Comparison of ENCODE assay signal across 13 cellular contexts in the genomic region with DNA sequence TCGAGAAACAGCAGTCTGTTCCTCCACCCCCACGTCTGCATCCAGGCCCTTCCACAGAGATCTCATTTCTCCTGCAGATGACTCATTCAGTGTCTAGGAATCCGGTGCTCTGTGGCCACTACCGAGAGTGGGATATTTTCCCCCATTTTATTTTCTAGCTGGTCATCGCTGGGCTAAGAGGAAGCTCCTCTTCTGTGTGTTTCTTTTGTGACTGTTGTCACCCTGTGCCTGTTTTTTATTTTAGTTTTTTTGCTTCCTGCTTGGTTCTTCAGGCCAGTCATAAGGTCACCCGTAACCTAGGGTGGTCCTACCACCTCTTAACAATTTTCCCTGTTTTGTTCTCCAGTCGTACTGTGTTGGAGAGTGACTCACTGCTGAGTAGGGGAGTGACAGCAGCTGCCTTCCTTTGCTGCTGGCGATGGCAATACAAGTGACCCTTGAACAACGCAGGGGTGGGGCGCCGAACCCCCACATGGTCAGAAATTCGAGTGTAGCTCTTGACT. TPM values are rescaled to one million over a fixed set of nuclear protein-coding genes. Genes with fewer than 3 reads are reported as not detected.
DNase-seq lines count a peak whose midpoint lies in the region; ATAC-seq, FAIRE-seq and TF ChIP-seq lines count a peak whose summit lies in the region.
"Had no signal": no experiment of that assay in that cellular context is flagged by ENCODE, and none has a peak within 500 bp of the region (broad histone marks: within the 10 kb centered on the region; RNA-seq: fewer than 3 reads in every experiment).

No MANE protein-coding gene starts in this region.

- no peak overlapping the region for H3K4me2 ChIP-seq in K562 (ENCODE audit: insufficient read depth, low read length)

- ATAC-seq in left ventricle myocardium superior, result no peak
- no peak for ATAC-seq in Right ventricle myocardium inferior
- ATAC-seq in K562, result no peak
- no peak for ATAC-seq in lung (ENCODE audit: insufficient read depth, low FRiP score)
- ATAC-seq in HG03108 (IDR thresholded peaks at IDR 0.05; ENCODE audit: unreplicated experiment), result no peak
- ATAC-seq: activated T-helper 17 cell treated with anti-CD3 and anti-CD28 coated beads, Interleukin-2, amount 50 U/mL, for 72 hours had no signal

- H3K79me2 ChIP-seq in K562 (ENCODE audit: control insufficient read depth, insufficient read depth, low read length), result no peaks in the 10 kb centered on the region

- H3K27me3 ChIP-seq in K562 (ENCODE audit: control insufficient read depth in 2 of 2, insufficient read depth in 2 of 2, low read length in 2 of 2) (peaks cover 30 to 61% of the 10 kb centered on the region in 2 experiments), lung (ENCODE audit: control insufficient read depth, insufficient read depth) (no peaks in the 10 kb centered on the region), WERI-Rb-1 (ENCODE audit: insufficient read depth, low read depth, severe bottlenecking) (no peaks in the 10 kb centered on the region)

- intact Hi-C loops in left ventricle myocardium superior (cut with micrococcal nuclease), result no loop called here
- intact Hi-C loops in Right ventricle myocardium inferior (cut with DNase I), result no loop called here
- intact Hi-C loops in K562 (cut with micrococcal nuclease), result no loop called here

- in situ Hi-C loops in K562 (cut with MboI), result loop anchor here (25.0 kb wide), 1 partner anchor 396 kb away; no protein-coding TSS in a partner anchor

- H3K36me3 ChIP-seq in K562 (ENCODE audit: control insufficient read depth, insufficient read depth, low read length) (no peaks in the 10 kb centered on the region), lung (ENCODE audit: control insufficient read depth in 2 of 2, insufficient read depth in 2 of 2, low read length in 2 of 2) (no peaks in the 10 kb centered on the region), WERI-Rb-1 (no peaks in the 10 kb centered on the region)

- H3K9me1 ChIP-seq in K562 (ENCODE audit: control insufficient read depth, insufficient read depth, low read length), result no peaks in the 10 kb centered on the region

- FAIRE-seq in K562 (lab: Jason Lieb, UNC) (no peak), GM12892 (lab: Jason Lieb, UNC) (no peak)
- FAIRE-seq: endometrium, GM18507, H1 had no signal

- POLR2A ChIA-PET in K562 (lab: Yijun Ruan, JAX), result no interaction called here

- no peak overlapping the region for H3K27ac ChIP-seq in K562 (ENCODE audit: extremely low read depth, low read depth, low read length)
- peak overlapping the region in 1 of 2 donors; percentile 83 for H3K27ac ChIP-seq in lung (ENCODE audit: low read depth in 1 of 2, low read length in 1 of 2)
- no peak overlapping the region for H3K27ac ChIP-seq in WERI-Rb-1

- no peak for TF ChIP-seq EP300 in K562 (IDR thresholded peaks at IDR 0.05; ENCODE audit: low read length)

- H4K20me1 ChIP-seq in K562 (replicated peaks; ENCODE audit: control insufficient read depth, insufficient read depth, low read length), result no peaks in the 10 kb centered on the region

- H3K9me3 ChIP-seq in K562 (replicated peaks; ENCODE audit: control insufficient read depth, insufficient read depth, low read depth, low read length), result no peaks in the 10 kb centered on the region
- H3K9me3 ChIP-seq in lung (ENCODE audit: control insufficient read depth in 2 of 2, insufficient read depth in 1 of 2, low read length in 1 of 2), result no peaks in the 10 kb centered on the region
- no peaks in the 10 kb centered on the region for H3K9me3 ChIP-seq in WERI-Rb-1 (ENCODE audit: severe bottlenecking)

- 22% methylated on average over 10 of the region's 12 CpGs for WGBS in K562 (ENCODE audit: insufficient coverage, low coverage, missing lambda C conversion rate)
- 78 to 84% methylated on average over 12 of the region's 12 CpGs for WGBS in lung, 2 donors

- no peak overlapping the region for H3K9ac ChIP-seq in K562 (ENCODE audit: insufficient read depth in 1 of 2, low read depth in 2 of 2, low read length in 2 of 2)

- DNase-seq in left ventricle myocardium superior (peak; percentile 16), Right ventricle myocardium inferior (ENCODE audit: missing footprints) (no peak), K562 (ENCODE audit: extremely low read depth in 1 of 4, low spot score in 3 of 4) (no peak), lung (ENCODE audit: low spot score) (peak; percentile 15), GM12892 (ENCODE audit: insufficient read length) (no peak), retina (no peak), WERI-Rb-1 (no peak)
- DNase-seq: NCI-H446 had no signal

- no peak overlapping the region for H3K4me3 ChIP-seq in K562
- no peak overlapping the region for H3K4me3 ChIP-seq in lung
- no peak overlapping the region for H3K4me3 ChIP-seq in WERI-Rb-1 (ENCODE audit: low read depth, low read length)

- TF ChIP-seq POLR2A in K562 (conservative IDR thresholded peaks at IDR 0.05) (no peak), GM12892 (IDR thresholded peaks at IDR 0.05; ENCODE audit: low read depth, low read length) (no peak)

- no peak for TF ChIP-seq RAD21 in K562 (CRISPR knock-in tag; conservative IDR thresholded peaks at IDR 0.05 in 1 of 2, IDR thresholded peaks at IDR 0.05 in 1 of 2)

- BruUV-seq in K562 (replicated peaks; lab: Mats Ljungman, UMichigan), result no TSS peak

- 0 out of 2 replicates have a peak overlapping the region, but pooled peaks have one; percentile 16 for H2AFZ ChIP-seq in K562 (ENCODE audit: low read depth, low read length)

- CTCF ChIA-PET in K562 (lab: Yijun Ruan, JAX; ENCODE audit: low intra/inter-chr PET ratio), result no interaction called here

- TF ChIP-seq CTCF in K562 (IDR thresholded peaks at IDR 0.05 in 2 of 3, conservative IDR thresholded peaks at IDR 0.05 in 1 of 3; ENCODE audit: insufficient read depth in 2 of 3, low read depth in 1 of 3, low read length in 3 of 3) (no peak), lung (IDR thresholded peaks at IDR 0.05; ENCODE audit: control extremely low read depth, extremely low read depth) (no peak), WERI-Rb-1 (IDR thresholded peaks at IDR 0.05; ENCODE audit: low read depth, low read length) (no peak)

- H3K4me1 ChIP-seq in K562 (replicated peaks in 1 of 2; ENCODE audit: control insufficient read depth in 2 of 2, insufficient read depth in 2 of 2, low read length in 2 of 2) (peaks cover 0 to 3% of the 10 kb centered on the region in 2 experiments; a peak in 2 of 5 replicates), lung (ENCODE audit: control insufficient read depth in 2 of 2, insufficient read depth in 2 of 2, low read length in 2 of 2) (peaks cover 0 to 8% of the 10 kb centered on the region in 2 donors)

TF ChIP-seq in K562, 482 proteins besides CTCF, POLR2A, EP300 and RAD21 (continues in another document):
- TF ChIP-seq REST (CRISPR knock-in tag; IDR thresholded peaks at IDR 0.05; ENCODE audit: low read depth), result no peak
- no peak for TF ChIP-seq ZNF121 (CRISPR knock-in tag; conservative IDR thresholded peaks at IDR 0.05)
- TF ChIP-seq ELF2 (CRISPR knock-in tag; IDR thresholded peaks at IDR 0.05), result no peak
- no peak for TF ChIP-seq ERF (CRISPR knock-in tag; IDR thresholded peaks at IDR 0.05)

RNA-seq across cellular contexts. Expression of gene RAMP1, which starts 6.7 kb away (rescaled TPM):
- total RNA-seq in left ventricle myocardium superior, result 151 TPM
- 139 TPM for total RNA-seq in Right ventricle myocardium inferior
- total RNA-seq in K562 (2011; cell fraction: chromatin; rRNA removed; ENCODE audit: low replicate concordance), result not detected in 2 replicates
- total RNA-seq in K562 (2011; cell fraction: nucleolus; rRNA removed), result 0.79 and 2.5 TPM in 2 replicates
- total RNA-seq in K562 (2011; cell fraction: nucleoplasm; rRNA removed), result 0.51 and 0.76 TPM in 2 replicates
- total RNA-seq in K562 (2014; rRNA removed), result 0.77 TPM in 1 of 2 replicates, not detected in the other
- not detected in 2 replicates for total RNA-seq in K562 (2014; rRNA removed; fragmentation: Illumina TruSeq; extraction: Trizol)
- total RNA-seq in K562 (2015; rRNA removed; fragmentation: Illumina TruSeq; extraction: Trizol), result not detected in 2 replicates
- total RNA-seq in K562 (2021), result 0.29 TPM in 1 of 2 replicates, not detected in the other
- polyA plus RNA-seq in K562 (2011; rRNA removed), result 0.28 and 0.72 TPM in 2 replicates
- polyA plus RNA-seq in K562 (2011; cell fraction: cytosol; rRNA removed), result 0.37 and 3.7 TPM in 2 replicates
- polyA plus RNA-seq in K562 (2011; cell fraction: nucleus; rRNA removed), result 0.13 and 0.37 TPM in 2 replicates
- polyA plus RNA-seq in K562 (2012), result 0.29 and 0.36 TPM in 2 replicates
- polyA plus RNA-seq in K562 (2014; fragmentation: Illumina TruSeq; extraction: Trizol), result not detected in 2 replicates
- polyA plus RNA-seq in K562 (2014; fragmentation: Nextera tagmentation; extraction: Ambion mirVana), result not detected
- not detected in 2 replicates for polyA plus RNA-seq in K562 (2014; rRNA removed)
- polyA minus RNA-seq in K562 (2011; rRNA and poly(A)+ RNA removed), result not detected in 2 replicates
- polyA minus RNA-seq in K562 (2011; cell fraction: cytosol; rRNA and poly(A)+ RNA removed), result not detected in 2 replicates
- polyA minus RNA-seq in K562 (2011; cell fraction: nucleus; rRNA and poly(A)+ RNA removed), result not detected in 2 replicates
- total RNA-seq in lung, result 10 to 100 TPM; 10.5 to 26.1 TPM
- 10 to 100 TPM; 11.0 to 14.3 TPM for polyA plus RNA-seq in lung
- polyA plus RNA-seq in GM12892 (2012; ENCODE audit: missing spikeins), result not detected

Comparison
In these comparisons a context has a peak if more than half of its experiments do, and no peak if none do; other contexts are left out.
1. DNase-seq: peak in left ventricle myocardium superior (single experiment) and lung (single experiment); none in Right ventricle myocardium inferior (single experiment), K562 (0 of 4), GM12892 (single experiment), retina (single experiment) and WERI-Rb-1 (single experiment).